In the genomic region with DNA sequence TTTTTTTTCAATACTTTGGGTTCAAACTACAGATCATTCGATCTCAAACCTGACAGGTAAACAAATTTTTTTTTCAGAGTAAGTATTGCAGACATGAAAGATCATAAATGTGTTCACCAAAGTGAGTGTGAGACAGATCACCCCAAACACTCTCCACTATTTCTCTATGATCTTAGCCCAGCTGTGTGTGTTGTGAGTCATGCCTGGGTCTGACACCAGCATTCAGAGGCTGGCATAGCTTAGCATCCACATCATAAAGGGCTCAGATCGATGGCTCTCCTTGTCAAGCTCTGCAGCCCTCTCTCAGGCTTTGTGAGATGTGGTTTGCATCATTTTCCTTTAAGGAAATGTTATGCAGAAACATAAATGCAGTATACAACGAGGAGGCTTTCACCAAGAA, we compare ENCODE assay signal across 7 cellular contexts.
A peak's percentile ranks its signal among the peaks of the same experiment; 100 is the strongest.
DNase-seq lines count a peak whose midpoint lies in the region; ATAC-seq and TF ChIP-seq lines count a peak whose summit lies in the region.

No MANE protein-coding gene starts in this region.

- H3F3A ChIP-seq in PC-3 (ENCODE audit: low read length, unreplicated experiment) = no peaks in the 10 kb centered on the region

- no peak overlapping the region for H2AFZ ChIP-seq in PC-3 (ENCODE audit: low read length)

- no peak for TF ChIP-seq CTCF in PC-3 (conservative IDR thresholded peaks at IDR 0.05; ENCODE audit: low read depth, low read length)
- no peak for TF ChIP-seq CTCF in epithelial cell of esophagus (IDR thresholded peaks at IDR 0.05; ENCODE audit: insufficient read depth, low read depth, low read length, missing control alignments)

- H3K27me3 ChIP-seq in PC-3 (ENCODE audit: low read length) = no peaks in the 10 kb centered on the region

- no TSS peak for BruUV-seq in PC-3 (replicated peaks; lab: Mats Ljungman, UMichigan)

- POLR2A ChIA-PET in PC-3 (lab: Charles Lee; ENCODE audit: unreplicated experiment) = no interaction called here

- no peaks in the 10 kb centered on the region for H3K79me2 ChIP-seq in PC-3 (ENCODE audit: low read length)

- no peaks in the 10 kb centered on the region for H3K36me3 ChIP-seq in PC-3 (ENCODE audit: low read depth, low read length)

- intact Hi-C loops in PC-3 (cut with micrococcal nuclease) = no loop called here

- no peaks in the 10 kb centered on the region for H3K9me3 ChIP-seq in PC-3 (ENCODE audit: low read length)

- peaks cover 4% of the 10 kb centered on the region; the same call in 1 of the 2 replicates for H3K4me1 ChIP-seq in PC-3 (ENCODE audit: insufficient read depth, low read length)

- ATAC-seq in PC-3 (peak; percentile 80), HG02970 (IDR thresholded peaks at IDR 0.05; ENCODE audit: low FRiP score, unreplicated experiment) (no peak), GM18867 (IDR thresholded peaks at IDR 0.05; ENCODE audit: unreplicated experiment) (no peak)

- CTCF ChIA-PET in PC-3 (lab: Charles Lee) = interaction anchor here (0.6 kb wide), 1 partner anchor 67 kb away, joined by 3 read pairs; no protein-coding TSS in a partner anchor

- H3K4me3 ChIP-seq in PC-3 (ENCODE audit: low read length) = no peak overlapping the region
- H3K4me3 ChIP-seq in epithelial cell of esophagus (ENCODE audit: low read length) = no peak overlapping the region

- no peaks in the 10 kb centered on the region for H3K9me2 ChIP-seq in PC-3 (replicated peaks; ENCODE audit: low read length)

- no peaks in the 10 kb centered on the region for H4K20me1 ChIP-seq in PC-3 (ENCODE audit: low read length)

- no peak overlapping the region for H3K4me2 ChIP-seq in PC-3 (ENCODE audit: low read length)

- H3K27ac ChIP-seq in PC-3 (ENCODE audit: low read length) = no peak overlapping the region

- H3K9ac ChIP-seq in PC-3 (ENCODE audit: low read length) = no peak overlapping the region

- DNase-seq in HCEC 1CT (peak; percentile 80), PC-3 (peak; percentile 54), epithelial cell of esophagus (ENCODE audit: low read depth) (peak; percentile 80), renal cortical epithelial cell (ENCODE audit: low read depth) (peak; percentile 70), NCI-H524 treated with DMSO at 0.1 percent for 48 hours (lab: John Stamatoyannopoulos, UW) (no peak)
